In the genomic region with DNA sequence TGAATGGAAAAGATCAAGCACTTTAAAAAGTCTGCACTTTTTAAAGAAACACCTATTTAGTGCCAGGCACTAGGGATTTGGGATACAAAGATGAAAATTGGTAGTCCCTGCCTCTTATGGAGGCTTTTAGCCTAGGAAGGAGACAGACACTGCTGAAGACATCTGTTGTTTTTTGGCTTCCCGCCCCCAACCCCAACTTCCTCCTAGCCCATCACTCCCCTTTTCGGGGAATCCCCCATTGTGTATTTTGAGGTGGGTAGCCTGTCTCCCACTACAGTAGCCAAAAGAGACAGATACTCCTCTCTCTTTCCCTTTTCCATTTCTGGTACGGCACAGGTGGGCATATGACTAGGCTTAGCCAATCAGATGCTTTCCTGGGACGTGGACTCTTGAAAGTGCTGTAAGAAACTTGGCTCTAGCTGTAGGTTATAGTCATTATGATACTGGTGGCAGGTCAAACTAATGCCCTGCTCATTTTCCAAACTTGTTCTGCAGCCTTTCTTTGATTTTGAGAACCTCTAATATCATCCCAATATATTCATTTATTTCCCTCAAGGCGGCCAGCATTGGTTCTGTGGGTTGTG, we compare ENCODE assay signal across 13 cellular contexts.
A peak's percentile ranks its signal among the peaks of the same experiment; 100 is the strongest.
DNase-seq lines count a peak whose midpoint lies in the region; ATAC-seq, FAIRE-seq and TF ChIP-seq lines count a peak whose summit lies in the region.
"Had no signal": no experiment of that assay in that cellular context is flagged by ENCODE, and none has a peak within 500 bp of the region (broad histone marks: within the 10 kb centered on the region; RNA-seq: fewer than 3 reads in every experiment).

No MANE protein-coding gene starts in this region.

- no peaks in the 10 kb centered on the region for H3K36me3 ChIP-seq in naive thymus-derived CD4-positive, alpha-beta T cell (ENCODE audit: control insufficient read depth in 2 of 3, insufficient read depth in 3 of 3, low read length in 3 of 3)
- H3K36me3 ChIP-seq in GM23338 (ENCODE audit: insufficient read depth) = no peaks in the 10 kb centered on the region
- H3K36me3 ChIP-seq: cardiac muscle cell, right lobe of liver had no signal

- no peaks in the 10 kb centered on the region for H3K4me1 ChIP-seq in naive thymus-derived CD4-positive, alpha-beta T cell (ENCODE audit: control insufficient read depth in 2 of 2, insufficient read depth in 2 of 2, low read length in 2 of 2)
- no peaks in the 10 kb centered on the region for H3K4me1 ChIP-seq in GM23338 (ENCODE audit: insufficient read depth)

- H3K9me3 Mint-ChIP-seq in naive thymus-derived CD4-positive, alpha-beta T cell = peaks cover 0 to 30% (median 5%) of the 10 kb centered on the region in 11 donors
- H3K9me3 Mint-ChIP-seq in GM23338 = peaks cover 2% of the 10 kb centered on the region; the same call in 1 of the 3 replicates
- H3K9me3 Mint-ChIP-seq: HFFc6 had no signal

- FAIRE-seq in D721Med (lab: Jason Lieb, UNC) = no peak
- FAIRE-seq: RCC 7860, TTC549 had no signal

- TF ChIP-seq CTCF in D721Med (IDR thresholded peaks at IDR 0.05; ENCODE audit: insufficient read depth, missing control alignments) (no peak), GM23338 (conservative IDR thresholded peaks at IDR 0.05; ENCODE audit: low read depth in 2 of 2) (no peak)

- ATAC-seq in GM18907 (IDR thresholded peaks at IDR 0.05; ENCODE audit: unreplicated experiment) = peak; percentile 54
- ATAC-seq in HG02610 (IDR thresholded peaks at IDR 0.05; ENCODE audit: unreplicated experiment) = peak; percentile 49
- peak; percentile 57 for ATAC-seq in HG03442 (IDR thresholded peaks at IDR 0.05; ENCODE audit: unreplicated experiment)
- peak; percentile 34 for ATAC-seq in naive thymus-derived CD4-positive, alpha-beta T cell
- no peak for ATAC-seq in GM21515 (IDR thresholded peaks at IDR 0.05; ENCODE audit: unreplicated experiment)
- no peak for ATAC-seq in GM23338
- ATAC-seq: right lobe of liver had no signal

- no peak overlapping the region for H3K4me3 ChIP-seq in naive thymus-derived CD4-positive, alpha-beta T cell (ENCODE audit: low read length)
- no peak overlapping the region for H3K4me3 ChIP-seq in GM23338
- H3K4me3 ChIP-seq: cardiac muscle cell, right lobe of liver had no signal

- peaks cover 0 to 13% (median 9%) of the 10 kb centered on the region in 5 donors for H3K27me3 Mint-ChIP-seq in naive thymus-derived CD4-positive, alpha-beta T cell
- H3K27me3 Mint-ChIP-seq in GM23338 (ENCODE audit: insufficient read depth, low read depth, poor library complexity) = no peaks in the 10 kb centered on the region

- no peaks in the 10 kb centered on the region for H3F3A ChIP-seq in GM23338 (replicated peaks; ENCODE audit: low read depth)

- H3K4me2 ChIP-seq in GM23338 = no peak overlapping the region

- H2AFZ ChIP-seq in GM23338 = no peak overlapping the region

- no peak for DNase-seq in naive thymus-derived CD4-positive, alpha-beta T cell
- DNase-seq in D721Med (ENCODE audit: insufficient read length, low spot score) = no peak
- DNase-seq in GM23338 (ENCODE audit: low spot score) = no peak
- DNase-seq: COR-L47, HFFc6, right lobe of liver had no signal

- no peak overlapping the region for H3K27ac Mint-ChIP-seq in naive thymus-derived CD4-positive, alpha-beta T cell
- H3K27ac Mint-ChIP-seq in GM23338 = no peak overlapping the region
- H3K27ac Mint-ChIP-seq: HFFc6 had no signal

- no peaks in the 10 kb centered on the region for H3K9me3 ChIP-seq in naive thymus-derived CD4-positive, alpha-beta T cell (ENCODE audit: control insufficient read depth in 2 of 3, low read length in 3 of 3)
- H3K9me3 ChIP-seq: right lobe of liver had no signal

- peaks cover 0 to 21% (median 0%) of the 10 kb centered on the region in 7 donors for H3K4me1 Mint-ChIP-seq in naive thymus-derived CD4-positive, alpha-beta T cell
- H3K4me1 Mint-ChIP-seq in GM23338 = no peaks in the 10 kb centered on the region

- POLR2A ChIA-PET in naive thymus-derived CD4-positive, alpha-beta T cell (lab: Charles Lee) = no interaction called here

- no peaks in the 10 kb centered on the region for H3K27me3 ChIP-seq in naive thymus-derived CD4-positive, alpha-beta T cell (ENCODE audit: control insufficient read depth in 2 of 2, insufficient read depth in 2 of 2, low read length in 2 of 2)
- no peaks in the 10 kb centered on the region for H3K27me3 ChIP-seq in GM23338 (ENCODE audit: insufficient read depth)
- H3K27me3 ChIP-seq: cardiac muscle cell, right lobe of liver had no signal

- intact Hi-C loops in naive thymus-derived CD4-positive, alpha-beta T cell (cut with micrococcal nuclease) = no loop called here

- H3K79me2 ChIP-seq in GM23338 (replicated peaks; ENCODE audit: insufficient read depth) = no peaks in the 10 kb centered on the region

- H4K20me1 ChIP-seq in GM23338 (replicated peaks; ENCODE audit: insufficient read depth) = no peaks in the 10 kb centered on the region

- CTCF ChIA-PET in naive thymus-derived CD4-positive, alpha-beta T cell (lab: Charles Lee) = no interaction called here

- H3K27ac ChIP-seq in naive thymus-derived CD4-positive, alpha-beta T cell (ENCODE audit: low read depth, low read length) = no peak overlapping the region
- no peak overlapping the region for H3K27ac ChIP-seq in GM23338 (ENCODE audit: low read depth)
- H3K27ac ChIP-seq: cardiac muscle cell, right lobe of liver had no signal

- H3K4me3 Mint-ChIP-seq in naive thymus-derived CD4-positive, alpha-beta T cell = peak overlapping the region in 1 of 10 donors; percentile 34
- H3K4me3 Mint-ChIP-seq in GM23338 = no peak overlapping the region
- H3K4me3 Mint-ChIP-seq: HFFc6 had no signal

- peaks cover 0 to 46% (median 0%) of the 10 kb centered on the region in 5 donors for H3K36me3 Mint-ChIP-seq in naive thymus-derived CD4-positive, alpha-beta T cell
- H3K36me3 Mint-ChIP-seq in GM23338 (ENCODE audit: low read depth) = no peaks in the 10 kb centered on the region

- H3K9me2 ChIP-seq in GM23338 (ENCODE audit: insufficient read depth) = peaks cover 9% of the 10 kb centered on the region; the same call in 1 of the 2 replicates

TF ChIP-seq in GM23338, 12 proteins besides CTCF, POLR2A, EP300 and RAD21 (continues in another document):
- TF ChIP-seq EZH2 (IDR thresholded peaks at IDR 0.05; ENCODE audit: low read depth, unreplicated experiment) = no peak
- TF ChIP-seq EZH2phosphoT487 (IDR thresholded peaks at IDR 0.05; ENCODE audit: unreplicated experiment) = no peak
- TF ChIP-seq STAT1 (IDR thresholded peaks at IDR 0.05; ENCODE audit: unreplicated experiment) = no peak
- TF ChIP-seq, protein P1, sequence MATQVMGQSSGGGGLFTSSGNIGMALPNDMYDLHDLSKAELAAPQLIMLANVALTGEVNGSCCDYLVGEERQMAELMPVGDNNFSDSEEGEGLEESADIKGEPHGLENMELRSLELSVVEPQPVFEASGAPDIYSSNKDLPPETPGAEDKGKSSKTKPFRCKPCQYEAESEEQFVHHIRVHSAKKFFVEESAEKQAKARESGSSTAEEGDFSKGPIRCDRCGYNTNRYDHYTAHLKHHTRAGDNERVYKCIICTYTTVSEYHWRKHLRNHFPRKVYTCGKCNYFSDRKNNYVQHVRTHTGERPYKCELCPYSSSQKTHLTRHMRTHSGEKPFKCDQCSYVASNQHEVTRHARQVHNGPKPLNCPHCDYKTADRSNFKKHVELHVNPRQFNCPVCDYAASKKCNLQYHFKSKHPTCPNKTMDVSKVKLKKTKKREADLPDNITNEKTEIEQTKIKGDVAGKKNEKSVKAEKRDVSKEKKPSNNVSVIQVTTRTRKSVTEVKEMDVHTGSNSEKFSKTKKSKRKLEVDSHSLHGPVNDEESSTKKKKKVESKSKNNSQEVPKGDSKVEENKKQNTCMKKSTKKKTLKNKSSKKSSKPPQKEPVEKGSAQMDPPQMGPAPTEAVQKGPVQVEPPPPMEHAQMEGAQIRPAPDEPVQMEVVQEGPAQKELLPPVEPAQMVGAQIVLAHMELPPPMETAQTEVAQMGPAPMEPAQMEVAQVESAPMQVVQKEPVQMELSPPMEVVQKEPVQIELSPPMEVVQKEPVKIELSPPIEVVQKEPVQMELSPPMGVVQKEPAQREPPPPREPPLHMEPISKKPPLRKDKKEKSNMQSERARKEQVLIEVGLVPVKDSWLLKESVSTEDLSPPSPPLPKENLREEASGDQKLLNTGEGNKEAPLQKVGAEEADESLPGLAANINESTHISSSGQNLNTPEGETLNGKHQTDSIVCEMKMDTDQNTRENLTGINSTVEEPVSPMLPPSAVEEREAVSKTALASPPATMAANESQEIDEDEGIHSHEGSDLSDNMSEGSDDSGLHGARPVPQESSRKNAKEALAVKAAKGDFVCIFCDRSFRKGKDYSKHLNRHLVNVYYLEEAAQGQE (IDR thresholded peaks at IDR 0.05; ENCODE audit: unreplicated experiment) = no peak
- TF ChIP-seq NANOG (IDR thresholded peaks at IDR 0.05; ENCODE audit: borderline replicate concordance) = no peak
- TF ChIP-seq JUNB (IDR thresholded peaks at IDR 0.05; ENCODE audit: unreplicated experiment) = no peak

Comparison
In these comparisons a context has a peak if more than half of its experiments do, and no peak if none do; other contexts are left out.
1. ATAC-seq: peak in GM18907 (single experiment), HG02610 (single experiment), HG03442 (single experiment) and naive thymus-derived CD4-positive, alpha-beta T cell (single experiment); none in GM21515 (single experiment) and GM23338 (single experiment).